8 cellular contexts compared by ENCODE assay signal in the genomic region with DNA sequence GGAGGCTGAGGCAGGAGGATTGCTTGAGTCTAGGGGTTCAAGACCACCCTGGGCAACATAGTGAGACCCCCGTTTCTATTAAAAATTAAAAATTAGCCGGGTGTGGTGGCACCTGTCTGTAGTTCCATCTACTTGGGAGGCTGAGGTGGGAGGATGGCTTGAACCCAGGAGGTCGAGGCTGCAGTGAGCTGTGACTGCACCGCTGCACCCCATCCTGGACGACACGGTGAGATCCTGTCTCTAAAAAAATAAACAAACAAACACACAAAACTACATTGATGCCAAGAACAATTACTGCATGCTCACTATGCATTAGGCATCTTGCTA. TPM values are rescaled to one million over a fixed set of nuclear protein-coding genes. Genes with fewer than 3 reads are reported as not detected.
DNase-seq lines count a peak whose midpoint lies in the region; ATAC-seq and TF ChIP-seq lines count a peak whose summit lies in the region.

No MANE protein-coding gene starts in this region.

- no peaks in the 10 kb centered on the region for H3K9me3 Mint-ChIP-seq in natural killer cell treated with Interleukin-12 subunit alpha and Interleukin-12 subunit beta and Interleukin-15 and Interleukin-18, amount 100 ng/mL, for 72 hours

- H3K4me1 ChIP-seq in BE2C (peaks cover 13% of the 10 kb centered on the region), MM.1S (ENCODE audit: low read length) (peaks cover 29% of the 10 kb centered on the region), duodenal mucosa (ENCODE audit: control insufficient read depth in 1 of 2, insufficient read depth in 2 of 2, low read length in 2 of 2) (peaks cover 17 to 38% of the 10 kb centered on the region in 2 donors)

- H3K36me3 Mint-ChIP-seq in natural killer cell treated with Interleukin-12 subunit alpha and Interleukin-12 subunit beta and Interleukin-15 and Interleukin-18, amount 100 ng/mL, for 72 hours = no peaks in the 10 kb centered on the region

- H3K4me3 ChIP-seq in BE2C (ENCODE audit: low read depth, low read length) (peak overlapping the region; percentile 62), MM.1S (ENCODE audit: low read length) (peak overlapping the region; percentile 67), duodenal mucosa (ENCODE audit: low read depth in 1 of 2, low read length in 2 of 2) (peak overlapping the region; percentile 80 to 85)

- peak overlapping the region; percentile 34; the same call in 1 of the 2 replicates for H3K9ac ChIP-seq in MM.1S (ENCODE audit: low read length)
- H3K9ac ChIP-seq in duodenal mucosa (ENCODE audit: low read depth in 1 of 2, low read length in 2 of 2) = peak overlapping the region; percentile 29 to 43

- H3K4me3 Mint-ChIP-seq in natural killer cell treated with Interleukin-12 subunit alpha and Interleukin-12 subunit beta and Interleukin-15 and Interleukin-18, amount 100 ng/mL, for 72 hours = peak overlapping the region; percentile 83

- H3K27me3 Mint-ChIP-seq in natural killer cell treated with Interleukin-12 subunit alpha and Interleukin-12 subunit beta and Interleukin-15 and Interleukin-18, amount 100 ng/mL, for 72 hours = no peaks in the 10 kb centered on the region

- no peak for TF ChIP-seq CTCF in BE2C (IDR thresholded peaks at IDR 0.05; ENCODE audit: low read depth, low read length)
- TF ChIP-seq CTCF in MM.1S (IDR thresholded peaks at IDR 0.05; ENCODE audit: low read length) = no peak

- no peaks in the 10 kb centered on the region for H3K9me2 ChIP-seq in MM.1S (replicated peaks; ENCODE audit: insufficient read depth, low read length)

- no peak for ATAC-seq in natural killer cell treated with Interleukin-12 subunit alpha and Interleukin-12 subunit beta and Interleukin-15 and Interleukin-18, amount 100 ng/mL, for 72 hours
- ATAC-seq in GM18517 (IDR thresholded peaks at IDR 0.05; ENCODE audit: unreplicated experiment) (no peak), HG03095 (IDR thresholded peaks at IDR 0.05; ENCODE audit: unreplicated experiment) (no peak)

- H3K79me2 ChIP-seq in MM.1S (ENCODE audit: low read length) = peaks cover 20% of the 10 kb centered on the region

- H3K4me2 ChIP-seq in MM.1S (ENCODE audit: low read depth, low read length) = peak overlapping the region; percentile 75

- peaks cover 46 to 52% of the 10 kb centered on the region in 2 donors for H3K4me1 Mint-ChIP-seq in natural killer cell treated with Interleukin-12 subunit alpha and Interleukin-12 subunit beta and Interleukin-15 and Interleukin-18, amount 100 ng/mL, for 72 hours (ENCODE audit: low read depth in 2 of 2)

- peaks cover 49% of the 10 kb centered on the region for H3F3A ChIP-seq in MM.1S (ENCODE audit: insufficient read depth, low read length)

- H3K9me3 ChIP-seq in BE2C = no peaks in the 10 kb centered on the region
- H3K9me3 ChIP-seq in MM.1S (replicated peaks; ENCODE audit: insufficient read depth, low read length) = no peaks in the 10 kb centered on the region
- no peaks in the 10 kb centered on the region for H3K9me3 ChIP-seq in duodenal mucosa (ENCODE audit: control insufficient read depth in 1 of 2, low read length in 2 of 2)

- peak overlapping the region; percentile 23; the same call in 1 of the 2 replicates for H3K27ac ChIP-seq in MM.1S (ENCODE audit: low read length)
- no peak overlapping the region for H3K27ac ChIP-seq in duodenal mucosa (ENCODE audit: low read depth, low read length)

- peak overlapping the region; percentile 55 for H2AFZ ChIP-seq in MM.1S (ENCODE audit: low read length)

- no peaks in the 10 kb centered on the region for H4K20me1 ChIP-seq in MM.1S (ENCODE audit: insufficient read depth, low read length)

- H3K36me3 ChIP-seq in BE2C = no peaks in the 10 kb centered on the region
- H3K36me3 ChIP-seq in MM.1S (replicated peaks; ENCODE audit: insufficient read depth, low read length) = no peaks in the 10 kb centered on the region
- H3K36me3 ChIP-seq in duodenal mucosa (ENCODE audit: control insufficient read depth in 1 of 2, insufficient read depth in 2 of 2, low read length in 2 of 2) = no peaks in the 10 kb centered on the region

- H3K27ac Mint-ChIP-seq in natural killer cell treated with Interleukin-12 subunit alpha and Interleukin-12 subunit beta and Interleukin-15 and Interleukin-18, amount 100 ng/mL, for 72 hours = peak overlapping the region in 1 of 2 donors; percentile 46

- H3K27me3 ChIP-seq in BE2C (no peaks in the 10 kb centered on the region), MM.1S (replicated peaks; ENCODE audit: insufficient read depth, low read length) (no peaks in the 10 kb centered on the region), duodenal mucosa (ENCODE audit: control insufficient read depth in 1 of 2, insufficient read depth in 2 of 2, low read length in 2 of 2) (no peaks in the 10 kb centered on the region)

- DNase-seq in BE2C (no peak), MM.1S (no peak), NCI-H82 (lab: John Stamatoyannopoulos, UW) (no peak)
- DNase-seq in natural killer cell treated with Interleukin-12 subunit alpha and Interleukin-12 subunit beta and Interleukin-15 and Interleukin-18, amount 100 ng/mL, for 72 hours (ENCODE audit: low spot score) = no peak
- DNase-seq in activated effector memory CD4-positive, alpha-beta T cell treated with Interleukin-2 at 50 U/mL for 16 hours = no peak

RNA-seq across cellular contexts. Expression of a gene that starts 0.8 kb away (rescaled TPM):
- 32.0 TPM for polyA plus RNA-seq in BE2C (2012; ENCODE audit: insufficient read depth, insufficient read length, low read depth)
- total RNA-seq in natural killer cell treated with Interleukin-12 subunit alpha and Interleukin-12 subunit beta and Interleukin-15 and Interleukin-18, amount 100 ng/mL, for 72 hours = 10 to 100 TPM; 29.6 to 31.7 TPM

RNA-seq across cellular contexts. Expression of a gene that starts 48.0 kb away (rescaled TPM):
- 422 TPM for polyA plus RNA-seq in BE2C (2012; ENCODE audit: insufficient read depth, insufficient read length, low read depth)
- total RNA-seq in natural killer cell treated with Interleukin-12 subunit alpha and Interleukin-12 subunit beta and Interleukin-15 and Interleukin-18, amount 100 ng/mL, for 72 hours = 100 to 1,000 TPM; 229 to 348 TPM
